In genomic region chr10:105063796-105064195, GRCh38 we compare ENCODE assay signal across 8 cellular contexts.
DNase-seq lines count a peak whose midpoint lies in the region; ATAC-seq and TF ChIP-seq lines count a peak whose summit lies in the region.

No MANE protein-coding gene starts in this region.

- H3K27me3 Mint-ChIP-seq in activated naive CD4-positive, alpha-beta T cell treated with anti-CD3 and anti-CD28 coated beads for 36 hours (ENCODE audit: low read depth) = no peaks in the 10 kb centered on the region

- intact Hi-C loops in activated naive CD4-positive, alpha-beta T cell treated with anti-CD3 and anti-CD28 coated beads for 36 hours (cut with micrococcal nuclease) = loop anchor here (1.0 to 10.0 kb wide), 5 partner anchors 289 to 1114 kb away; no protein-coding TSS in a partner anchor

- H3K27ac Mint-ChIP-seq in activated naive CD4-positive, alpha-beta T cell treated with anti-CD3 and anti-CD28 coated beads for 36 hours = no peak overlapping the region

- ATAC-seq in HG03432 (IDR thresholded peaks at IDR 0.05; ENCODE audit: unreplicated experiment) (peak; percentile 65), SK-N-SH treated with all-trans-retinoic acid at 6 μM for 48 hours (no peak)

- H3K4me3 Mint-ChIP-seq in activated naive CD4-positive, alpha-beta T cell treated with anti-CD3 and anti-CD28 coated beads for 36 hours = no peak overlapping the region

- H3K9me3 Mint-ChIP-seq in activated naive CD4-positive, alpha-beta T cell treated with anti-CD3 and anti-CD28 coated beads for 36 hours = no peaks in the 10 kb centered on the region

- peaks cover 5% of the 10 kb centered on the region for H3K4me1 Mint-ChIP-seq in activated naive CD4-positive, alpha-beta T cell treated with anti-CD3 and anti-CD28 coated beads for 36 hours (ENCODE audit: low read depth)

- peak; percentile 59 for DNase-seq in activated naive CD4-positive, alpha-beta T cell treated with anti-CD3 and anti-CD28 coated beads for 36 hours
- no peak for DNase-seq in activated naive CD4-positive, alpha-beta T cell (lab: John Stamatoyannopoulos, UW)
- DNase-seq in iPS DF 4.7 (ENCODE audit: extremely low read depth, low spot score) (peak; percentile 28), NCI-H1092 treated with DMSO at 0.1 percent for 48 hours (lab: John Stamatoyannopoulos, UW) (no peak)
- DNase-seq in activated CD4-positive, CD25-positive, alpha-beta regulatory T cell (lab: John Stamatoyannopoulos, UW) = no peak
- DNase-seq in stimulated activated naive CD4-positive, alpha-beta T cell treated with Interleukin-2 at 50 U/mL for 16 hours (lab: John Stamatoyannopoulos, UW) = no peak

- no peaks in the 10 kb centered on the region for H3K36me3 Mint-ChIP-seq in activated naive CD4-positive, alpha-beta T cell treated with anti-CD3 and anti-CD28 coated beads for 36 hours (ENCODE audit: low read depth)

- CTCF ChIA-PET in activated naive CD4-positive, alpha-beta T cell treated with anti-CD3 and anti-CD28 coated beads for 36 hours (lab: Charles Lee) = interaction anchor here (0.9 to 1.5 kb wide), 5 partner anchors 28 to 486 kb away, joined by 3 to 4 read pairs (median 3); no protein-coding TSS in a partner anchor

TF ChIP-seq in SK-N-SH treated with all-trans-retinoic acid at 6 μM for 48 hours, 23 proteins besides CTCF, POLR2A, EP300 and RAD21:
- TF ChIP-seq PATZ1 (CRISPR knock-in tag; IDR thresholded peaks at IDR 0.05; ENCODE audit: borderline replicate concordance) (no peak), TCF4 (CRISPR knock-in tag; IDR thresholded peaks at IDR 0.05; ENCODE audit: borderline replicate concordance) (peak; percentile 28; the same call in 1 of the 2 replicates)

Comparison
In these comparisons a context has a peak if more than half of its experiments do, and no peak if none do; other contexts are left out.
1. DNase-seq: peak in activated naive CD4-positive, alpha-beta T cell treated with anti-CD3 and anti-CD28 coated beads for 36 hours (single experiment) and iPS DF 4.7 (single experiment); none in activated naive CD4-positive, alpha-beta T cell (0 of 4), activated CD4-positive, CD25-positive, alpha-beta regulatory T cell (0 of 4), NCI-H1092 treated with DMSO at 0.1 percent for 48 hours (single experiment) and stimulated activated naive CD4-positive, alpha-beta T cell treated with Interleukin-2 at 50 U/mL for 16 hours (single experiment).